ENCODE assay signal across 10 cellular contexts in the genomic region with DNA sequence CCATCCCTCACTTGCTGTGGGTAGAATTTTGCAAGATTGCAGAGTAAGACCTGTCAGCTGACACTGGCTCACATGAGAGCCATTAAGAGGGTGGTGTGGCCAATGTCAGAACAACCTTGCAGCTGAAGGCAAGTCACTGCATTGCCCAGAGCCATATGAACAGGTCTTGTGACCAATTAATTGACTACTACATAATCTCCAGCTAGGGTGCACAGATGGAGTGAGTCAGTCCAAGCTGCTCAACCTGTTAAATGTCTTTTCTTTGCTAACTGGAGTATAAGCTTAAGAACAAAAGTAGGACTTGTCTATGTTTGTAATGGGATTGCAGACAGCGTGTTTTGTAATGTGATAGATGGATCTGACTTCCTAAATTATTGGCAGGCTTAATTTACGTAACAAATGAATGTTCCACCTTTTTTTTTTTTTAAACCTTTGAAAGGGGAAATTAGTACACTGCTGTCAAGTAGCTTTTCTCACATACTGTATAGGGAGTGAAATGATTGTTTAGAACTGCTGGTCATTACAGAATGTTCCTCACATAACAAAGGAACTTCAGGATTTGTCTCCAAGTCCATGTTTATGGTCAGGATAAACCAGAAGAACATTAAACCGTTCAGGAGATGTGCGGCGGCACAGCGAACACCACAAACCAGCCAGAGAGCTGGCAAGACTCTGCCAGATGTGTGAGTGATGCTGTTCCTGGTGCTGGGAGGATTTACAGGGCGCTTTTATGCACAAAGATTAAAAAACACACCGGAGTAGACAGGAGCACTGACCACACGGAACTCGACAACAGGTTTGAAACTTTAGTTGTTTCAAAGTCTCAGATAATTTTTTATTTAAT.
A peak's percentile ranks its signal among the peaks of the same experiment; 100 is the strongest.
DNase-seq lines count a peak whose midpoint lies in the region; ATAC-seq and FAIRE-seq lines count a peak whose summit lies in the region.
"Had no signal": no experiment of that assay in that cellular context is flagged by ENCODE, and none has a peak within 500 bp of the region (broad histone marks: within the 10 kb centered on the region; RNA-seq: fewer than 3 reads in every experiment).

No MANE protein-coding gene starts in this region.

- DNase-seq in NCI-H1417 (lab: John Stamatoyannopoulos, UW): peak in 2 of 3 experiments; percentile 23 to 70
- no peak for DNase-seq in NCI-H1417 treated with DMSO at 0.1 percent for 48 hours (lab: John Stamatoyannopoulos, UW)
- peak; percentile 38 for DNase-seq in SKM-1 (lab: John Stamatoyannopoulos, UW; ENCODE audit: unreplicated experiment)
- peak; percentile 58 for DNase-seq in superior temporal gyrus (ENCODE audit: extremely low spot score)
- DNase-seq in stimulated activated CD4-positive, alpha-beta T cell treated with anti-CD3 and anti-CD28 coated beads, Interleukin-15, amount 100 ng/mL, for 24 hours: no peak
- DNase-seq in dedifferentiated amniotic fluid mesenchymal stem cell (ENCODE audit: extremely low spot score): no peak
- DNase-seq: stimulated activated CD4-positive, alpha-beta T cell treated with anti-CD3 and anti-CD28 coated beads, Interleukin-12 subunit alpha, Interleukin-12 subunit beta, amount 100 ng/mL, for 4 hours had no signal

- no peak for ATAC-seq in GM18909 (IDR thresholded peaks at IDR 0.05; ENCODE audit: poor library complexity, unreplicated experiment)

- peak; percentile 33 for FAIRE-seq in islet of Langerhans (lab: Jason Lieb, UNC)
- FAIRE-seq: A204.1 had no signal

Comparison
In these comparisons a context has a peak if more than half of its experiments do, and no peak if none do; other contexts are left out.
1. DNase-seq: peak in NCI-H1417 (2 of 3), SKM-1 (single experiment) and superior temporal gyrus (single experiment); none in NCI-H1417 treated with DMSO at 0.1 percent for 48 hours (single experiment), stimulated activated CD4-positive, alpha-beta T cell treated with anti-CD3 and anti-CD28 coated beads, Interleukin-15, amount 100 ng/mL, for 24 hours (single experiment) and dedifferentiated amniotic fluid mesenchymal stem cell (single experiment).